10 cellular contexts compared by ENCODE assay signal in the genomic region with DNA sequence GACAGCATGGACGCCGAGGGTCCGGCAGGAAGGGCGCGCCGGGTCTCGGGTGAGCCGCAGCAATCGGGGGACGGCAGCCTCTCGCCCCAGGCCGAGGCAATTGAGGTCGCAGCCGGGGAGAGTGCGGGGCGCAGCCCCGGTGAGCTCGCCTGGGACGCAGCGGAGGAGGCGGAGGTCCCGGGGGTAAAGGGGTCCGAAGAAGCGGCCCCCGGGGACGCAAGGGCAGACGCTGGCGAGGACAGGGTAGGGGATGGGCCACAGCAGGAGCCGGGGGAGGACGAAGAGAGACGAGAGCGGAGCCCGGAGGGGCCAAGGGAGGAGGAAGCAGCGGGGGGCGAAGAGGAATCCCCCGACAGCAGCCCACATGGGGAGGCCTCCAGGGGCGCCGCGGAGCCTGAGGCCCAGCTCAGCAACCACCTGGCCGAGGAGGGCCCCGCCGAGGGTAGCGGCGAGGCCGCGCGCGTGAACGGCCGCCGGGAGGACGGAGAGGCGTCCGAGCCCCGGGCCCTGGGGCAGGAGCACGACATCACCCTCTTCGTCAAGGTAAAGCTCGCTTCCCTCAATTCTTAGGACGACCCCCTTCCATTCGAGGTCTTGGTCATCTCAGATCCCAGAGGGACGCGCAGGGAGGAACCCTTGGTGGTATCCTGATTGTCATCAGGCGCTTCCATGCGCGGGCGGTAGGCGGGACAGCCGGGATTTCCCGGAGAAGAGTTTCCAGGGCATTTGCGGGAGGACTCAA. TPM values are rescaled to one million over a fixed set of nuclear protein-coding genes. Genes with fewer than 3 reads are reported as not detected.
A peak's percentile ranks its signal among the peaks of the same experiment; 100 is the strongest.
DNase-seq lines count a peak whose midpoint lies in the region; ATAC-seq and TF ChIP-seq lines count a peak whose summit lies in the region.
"Had no signal": no experiment of that assay in that cellular context is flagged by ENCODE, and none has a peak within 500 bp of the region (broad histone marks: within the 10 kb centered on the region; RNA-seq: fewer than 3 reads in every experiment).

No MANE protein-coding gene starts in this region.

- peak; percentile 36 to 44 for ATAC-seq in naive thymus-derived CD8-positive, alpha-beta T cell
- no peak for ATAC-seq in HG02763 (IDR thresholded peaks at IDR 0.05; ENCODE audit: unreplicated experiment)
- no peak for ATAC-seq in HG03159 (IDR thresholded peaks at IDR 0.05; ENCODE audit: unreplicated experiment)

- 2 to 4% methylated on average over 48 to 70 of the region's 70 CpGs for WGBS in endodermal cell (ENCODE audit: insufficient coverage in 1 of 2, insufficient read length in 1 of 2), 2 experiments

- H3K36me3 Mint-ChIP-seq in endodermal cell (ENCODE audit: low read depth) = no peaks in the 10 kb centered on the region
- H3K36me3 Mint-ChIP-seq in naive thymus-derived CD8-positive, alpha-beta T cell = peaks cover 0 to 7% (median 2%) of the 10 kb centered on the region in 3 donors

- H3K9me3 ChIP-seq in endodermal cell (ENCODE audit: control insufficient read depth, low read length) = no peaks in the 10 kb centered on the region

- peaks cover 73% of the 10 kb centered on the region for H3K27me3 Mint-ChIP-seq in endodermal cell (ENCODE audit: insufficient read depth)
- H3K27me3 Mint-ChIP-seq in naive thymus-derived CD8-positive, alpha-beta T cell = peaks cover 12 to 60% (median 56%) of the 10 kb centered on the region in 5 donors

- no peaks in the 10 kb centered on the region for H3K4me1 ChIP-seq in endodermal cell (ENCODE audit: control insufficient read depth, insufficient read depth, low read length)

- H3K4me3 ChIP-seq in AG09309 (ENCODE audit: control insufficient read depth, low read depth, low read length) (peak overlapping the region; percentile 0), HL-60 (replicated peaks; ENCODE audit: insufficient read depth, low read length) (peak overlapping the region; percentile 17), endodermal cell (ENCODE audit: low read length) (peak overlapping the region; percentile 73)

- no peak for TF ChIP-seq CTCF in AG09309 (IDR thresholded peaks at IDR 0.05; ENCODE audit: control insufficient read depth, insufficient read depth, low read depth, low read length, missing control alignments)
- no peak for TF ChIP-seq CTCF in HL-60 (IDR thresholded peaks at IDR 0.05; ENCODE audit: insufficient read depth, low read length)
- TF ChIP-seq CTCF in endodermal cell (conservative IDR thresholded peaks at IDR 0.05) = no peak

- no peak overlapping the region for H3K27ac Mint-ChIP-seq in endodermal cell
- H3K27ac Mint-ChIP-seq in naive thymus-derived CD8-positive, alpha-beta T cell = peak overlapping the region in 1 of 10 donors; percentile 12

- H3K27me3 ChIP-seq in HL-60 (ENCODE audit: insufficient read depth, poor library complexity, severe bottlenecking) (peaks cover 55% of the 10 kb centered on the region), endodermal cell (ENCODE audit: control insufficient read depth, insufficient read depth, low read length, poor library complexity, severe bottlenecking) (peaks cover 78% of the 10 kb centered on the region)

- H3K27ac ChIP-seq in HL-60 (replicated peaks) (no peak overlapping the region), endodermal cell (ENCODE audit: low read depth, low read length) (no peak overlapping the region)

- DNase-seq in AG09309 (ENCODE audit: low read depth) = no peak
- DNase-seq in HL-60 (ENCODE audit: low read depth in 1 of 2, low spot score in 1 of 2) = no peak
- DNase-seq in endodermal cell = peak; percentile 83
- peak in 2 of 10 donors; percentile 12 to 14 for DNase-seq in naive thymus-derived CD8-positive, alpha-beta T cell
- DNase-seq in middle frontal gyrus (ENCODE audit: extremely low spot score, low spot score) = no peak
- DNase-seq in NCI-H1048 (lab: John Stamatoyannopoulos, UW) = no peak

- H3K4me3 Mint-ChIP-seq in endodermal cell = peak overlapping the region; percentile 62
- peak overlapping the region; percentile 14 to 86 (median 72) for H3K4me3 Mint-ChIP-seq in naive thymus-derived CD8-positive, alpha-beta T cell

- no peaks in the 10 kb centered on the region for H3K9me3 Mint-ChIP-seq in endodermal cell
- H3K9me3 Mint-ChIP-seq in naive thymus-derived CD8-positive, alpha-beta T cell = no peaks in the 10 kb centered on the region

- peaks cover 3% of the 10 kb centered on the region for H3K4me1 Mint-ChIP-seq in endodermal cell
- H3K4me1 Mint-ChIP-seq in naive thymus-derived CD8-positive, alpha-beta T cell = peaks cover 12 to 23% (median 12%) of the 10 kb centered on the region in 4 donors

- no peak overlapping the region for H3K9ac ChIP-seq in endodermal cell (ENCODE audit: extremely low read depth, low read length, poor library complexity, severe bottlenecking)

- POLR2A ChIA-PET in naive thymus-derived CD8-positive, alpha-beta T cell (lab: Charles Lee) = no interaction called here

- no peaks in the 10 kb centered on the region for H3K36me3 ChIP-seq in endodermal cell (ENCODE audit: control insufficient read depth, insufficient read depth, low read length)

RNA-seq across cellular contexts. Expression of a gene that starts 1.6 kb away (rescaled TPM):
- 1 to 10 TPM; 1.7 to 2.4 TPM for total RNA-seq in endodermal cell
- polyA plus RNA-seq in endodermal cell (2013, experiment 1 of 2) = 1.1 TPM
- 1.2 TPM for polyA plus RNA-seq in endodermal cell (2013, experiment 2 of 2)
- total RNA-seq in naive thymus-derived CD8-positive, alpha-beta T cell = under 1 TPM; 0.44 TPM
- under 1 TPM in 2 of 3 donors, not detected in 1; 0.09 to 0.21 TPM for polyA plus RNA-seq in naive thymus-derived CD8-positive, alpha-beta T cell
- total RNA-seq: lung microvascular endothelial cell, SK-MEL-5 had no signal

RNA-seq across cellular contexts. Expression of a gene that starts 55.5 kb away (rescaled TPM):
- total RNA-seq in endodermal cell = 1 to 10 TPM; 6.1 to 6.7 TPM
- polyA plus RNA-seq in endodermal cell (2013, experiment 1 of 2) = 10.5 TPM
- 10.7 TPM for polyA plus RNA-seq in endodermal cell (2013, experiment 2 of 2)
- total RNA-seq in naive thymus-derived CD8-positive, alpha-beta T cell = 1 to 10 TPM; 6.8 to 7.5 TPM
- 10 to 100 TPM; 11.1 to 15.9 (median 13.2) TPM for polyA plus RNA-seq in naive thymus-derived CD8-positive, alpha-beta T cell

Comparison
In these comparisons a context has a peak if more than half of its experiments do, and no peak if none do; other contexts are left out.
1. H3K4me3 ChIP-seq: peak in every context shown above with its lines; median percentile 73 in endodermal cell; 17 in HL-60; 0 in AG09309.
2. ATAC-seq: peak in naive thymus-derived CD8-positive, alpha-beta T cell (2 of 2); none in HG02763 (single experiment) and HG03159 (single experiment).